Comparison of ENCODE assay signal across 13 cellular contexts in genomic region chr13:40640845-40641458, GRCh38. TPM values are rescaled to one million over a fixed set of nuclear protein-coding genes. Genes with fewer than 3 reads are reported as not detected.
DNase-seq lines count a peak whose midpoint lies in the region; ATAC-seq lines count a peak whose summit lies in the region.
"Had no signal": no experiment of that assay in that cellular context is flagged by ENCODE, and none has a peak within 500 bp of the region (broad histone marks: within the 10 kb centered on the region; RNA-seq: fewer than 3 reads in every experiment).

No MANE protein-coding gene starts in this region.

- peaks cover 19% of the 10 kb centered on the region for H3K36me3 Mint-ChIP-seq in activated CD8-positive, alpha-beta memory T cell treated with anti-CD3 and anti-CD28 coated beads, Interleukin-2, amount 10 ng/mL, durations not matched to agents 7 days and 5 days

- H3K4me1 Mint-ChIP-seq in activated CD8-positive, alpha-beta memory T cell treated with anti-CD3 and anti-CD28 coated beads, Interleukin-2, amount 10 ng/mL, durations not matched to agents 7 days and 5 days = peaks cover 72% of the 10 kb centered on the region

- CTCF ChIA-PET in activated CD8-positive, alpha-beta memory T cell treated with anti-CD3 and anti-CD28 coated beads, Interleukin-2, amount 10 ng/mL, durations not matched to agents 7 days and 5 days (lab: Charles Lee) = interaction anchor here (1.6 kb wide), 1 partner anchor 27 kb away, joined by 3 read pairs; no protein-coding TSS in a partner anchor

- no peaks in the 10 kb centered on the region for H3K27me3 Mint-ChIP-seq in activated CD8-positive, alpha-beta memory T cell treated with anti-CD3 and anti-CD28 coated beads, Interleukin-2, amount 10 ng/mL, durations not matched to agents 7 days and 5 days

- H3K9me3 Mint-ChIP-seq in activated CD8-positive, alpha-beta memory T cell treated with anti-CD3 and anti-CD28 coated beads, Interleukin-2, amount 10 ng/mL, durations not matched to agents 7 days and 5 days (ENCODE audit: low read depth) = no peaks in the 10 kb centered on the region

- peak overlapping the region; percentile 9 for H3K4me3 Mint-ChIP-seq in activated CD8-positive, alpha-beta memory T cell treated with anti-CD3 and anti-CD28 coated beads, Interleukin-2, amount 10 ng/mL, durations not matched to agents 7 days and 5 days

- peak; percentile 72 for ATAC-seq in activated CD8-positive, alpha-beta memory T cell treated with anti-CD3 and anti-CD28 coated beads, Interleukin-2, amount 10 ng/mL, durations not matched to agents 7 days and 5 days
- ATAC-seq: left colon had no signal

- peak; percentile 66 for DNase-seq in activated CD8-positive, alpha-beta memory T cell treated with anti-CD3 and anti-CD28 coated beads, Interleukin-2, amount 10 ng/mL, durations not matched to agents 7 days and 5 days
- no peak for DNase-seq in activated CD8-positive, alpha-beta memory T cell treated with anti-CD3 and anti-CD28 coated beads, Interleukin-2, amount 50 U/mL, for 48 hours
- DNase-seq in T-helper 9 cell (peak; percentile 17), amniotic epithelial cell (ENCODE audit: low read depth) (peak; percentile 51), NCI-H524 (lab: John Stamatoyannopoulos, UW) (no peak), NCI-H187 treated with DMSO at 0.1 percent for 48 hours (lab: John Stamatoyannopoulos, UW) (no peak), amniotic stem cell (lab: John Stamatoyannopoulos, UW) (no peak)
- DNase-seq in stimulated activated CD8-positive, alpha-beta memory T cell treated with anti-CD3 and anti-CD28 coated beads, Interleukin-12 subunit alpha, Interleukin-12 subunit beta, amount 100 ng/mL, for 1 hour (ENCODE audit: low read depth) = peak; percentile 17
- DNase-seq: DMS 273 treated with DMSO at 0.1 percent for 48 hours; left colon; MM.1S; NCI-H69; stimulated activated naive CD4-positive, alpha-beta T cell treated with Interleukin-2 at 50 U/mL for 16 hours had no signal

- peak overlapping the region; percentile 57 for H3K27ac Mint-ChIP-seq in activated CD8-positive, alpha-beta memory T cell treated with anti-CD3 and anti-CD28 coated beads, Interleukin-2, amount 10 ng/mL, durations not matched to agents 7 days and 5 days

RNA-seq across cellular contexts. Expression of gene FOXO1, which starts 25.5 kb away (rescaled TPM):
- 10 to 100 TPM; 20.2 to 27.1 TPM for total RNA-seq in activated CD8-positive, alpha-beta memory T cell treated with anti-CD3 and anti-CD28 coated beads, Interleukin-2, amount 10 ng/mL, durations not matched to agents 7 days and 5 days

Comparison
In these comparisons a context has a peak if more than half of its experiments do, and no peak if none do; other contexts are left out.
1. DNase-seq: peak in activated CD8-positive, alpha-beta memory T cell treated with anti-CD3 and anti-CD28 coated beads, Interleukin-2, amount 10 ng/mL, durations not matched to agents 7 days and 5 days (single experiment), T-helper 9 cell (single experiment), amniotic epithelial cell (single experiment) and stimulated activated CD8-positive, alpha-beta memory T cell treated with anti-CD3 and anti-CD28 coated beads, Interleukin-12 subunit alpha, Interleukin-12 subunit beta, amount 100 ng/mL, for 1 hour (single experiment); none in activated CD8-positive, alpha-beta memory T cell treated with anti-CD3 and anti-CD28 coated beads, Interleukin-2, amount 50 U/mL, for 48 hours (single experiment), NCI-H524 (0 of 2), NCI-H187 treated with DMSO at 0.1 percent for 48 hours (single experiment) and amniotic stem cell (single experiment).